18 cellular contexts compared by ENCODE assay signal in the genomic region with DNA sequence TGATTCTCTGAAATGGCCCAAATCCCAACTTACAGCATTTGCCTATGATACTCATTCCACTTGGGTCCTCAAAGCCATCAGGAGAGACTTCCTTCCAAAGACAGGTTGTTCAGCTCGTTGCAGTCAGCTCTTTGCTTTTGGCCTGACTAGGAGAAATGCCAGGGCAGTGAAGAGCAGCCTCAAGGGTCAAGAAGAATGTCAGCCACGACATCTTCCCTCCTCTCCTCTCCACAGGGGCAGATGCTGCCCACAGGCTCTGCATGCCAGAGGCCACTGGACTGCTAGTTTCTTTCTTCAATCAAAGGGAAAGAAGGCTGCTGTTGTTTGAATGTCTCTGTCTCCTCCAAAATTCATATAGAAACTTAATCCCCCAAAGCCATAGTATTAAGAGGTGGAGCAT.
DNase-seq lines count a peak whose midpoint lies in the region; ATAC-seq and TF ChIP-seq lines count a peak whose summit lies in the region.
"Had no signal": no experiment of that assay in that cellular context is flagged by ENCODE, and none has a peak within 500 bp of the region (broad histone marks: within the 10 kb centered on the region; RNA-seq: fewer than 3 reads in every experiment).

No MANE protein-coding gene starts in this region.

- no peaks in the 10 kb centered on the region for H3K9me3 Mint-ChIP-seq in stimulated activated naive CD8-positive, alpha-beta T cell treated with anti-CD3 and anti-CD28 coated beads, Interleukin-15, amount 100 ng/mL, for 72 hours
- peaks cover 3% of the 10 kb centered on the region for H3K9me3 Mint-ChIP-seq in neural progenitor cell
- no peaks in the 10 kb centered on the region for H3K9me3 Mint-ChIP-seq in stimulated activated memory B cell treated with anti-CD40 and anti-IgM and Interleukin-4, amounts not matched to agents 10 μg/mL and 1 μg/mL and 100 μg/mL, for 72 hours
- H3K9me3 Mint-ChIP-seq in CD8-positive, alpha-beta memory T cell, result no peaks in the 10 kb centered on the region
- H3K9me3 Mint-ChIP-seq in activated CD8-positive, alpha-beta T cell treated with anti-CD3 and anti-CD28 coated beads, Interleukin-2, amount 10 ng/mL, durations not matched to agents 7 days and 5 days (ENCODE audit: insufficient read depth), result no peaks in the 10 kb centered on the region
- H3K9me3 Mint-ChIP-seq: CD4-positive, alpha-beta T cell; GM23338 had no signal

- H3K27me3 Mint-ChIP-seq in stimulated activated naive CD8-positive, alpha-beta T cell treated with anti-CD3 and anti-CD28 coated beads, Interleukin-15, amount 100 ng/mL, for 72 hours, result peaks cover 14% of the 10 kb centered on the region
- peaks cover 2% of the 10 kb centered on the region for H3K27me3 Mint-ChIP-seq in neural progenitor cell (ENCODE audit: insufficient read depth, low read depth)
- peaks cover 10% of the 10 kb centered on the region for H3K27me3 Mint-ChIP-seq in stimulated activated memory B cell treated with anti-CD40 and anti-IgM and Interleukin-4, amounts not matched to agents 10 μg/mL and 1 μg/mL and 100 μg/mL, for 72 hours
- H3K27me3 Mint-ChIP-seq in CD8-positive, alpha-beta memory T cell, result peaks cover 5 to 13% of the 10 kb centered on the region in 2 donors
- H3K27me3 Mint-ChIP-seq in activated CD8-positive, alpha-beta T cell treated with anti-CD3 and anti-CD28 coated beads, Interleukin-2, amount 10 ng/mL, durations not matched to agents 7 days and 5 days (ENCODE audit: low read depth), result peaks cover 9% of the 10 kb centered on the region

- H3K36me3 Mint-ChIP-seq in neural progenitor cell, result no peaks in the 10 kb centered on the region
- no peaks in the 10 kb centered on the region for H3K36me3 Mint-ChIP-seq in stimulated activated memory B cell treated with anti-CD40 and anti-IgM and Interleukin-4, amounts not matched to agents 10 μg/mL and 1 μg/mL and 100 μg/mL, for 72 hours
- H3K36me3 Mint-ChIP-seq in CD8-positive, alpha-beta memory T cell, result no peaks in the 10 kb centered on the region
- no peaks in the 10 kb centered on the region for H3K36me3 Mint-ChIP-seq in activated CD8-positive, alpha-beta T cell treated with anti-CD3 and anti-CD28 coated beads, Interleukin-2, amount 10 ng/mL, durations not matched to agents 7 days and 5 days (ENCODE audit: low read depth)

- no peaks in the 10 kb centered on the region for H4K20me1 ChIP-seq in neural progenitor cell (ENCODE audit: low read depth)

- no peak overlapping the region for H3K9ac ChIP-seq in neural progenitor cell

- ATAC-seq in stimulated activated naive CD8-positive, alpha-beta T cell treated with anti-CD3 and anti-CD28 coated beads, Interleukin-15, amount 100 ng/mL, for 72 hours, result no peak
- ATAC-seq in stimulated activated naive CD8-positive, alpha-beta T cell treated with anti-CD3 and anti-CD28 coated beads, Interleukin-15, Interleukin-2, amounts not matched to agents 100 U/mL and 50 U/mL, for 24 hours, result no peak
- peak; percentile 37 for ATAC-seq in stimulated activated memory B cell treated with anti-CD40 and anti-IgM and Interleukin-4, amounts not matched to agents 10 μg/mL and 1 μg/mL and 100 μg/mL, for 72 hours
- ATAC-seq in activated CD8-positive, alpha-beta T cell treated with anti-CD3 and anti-CD28 coated beads, Interleukin-2, amount 10 ng/mL, durations not matched to agents 7 days and 5 days, result no peak
- ATAC-seq: A549, GM23338 had no signal

- no peaks in the 10 kb centered on the region for H3K4me1 ChIP-seq in neural progenitor cell
- no peaks in the 10 kb centered on the region for H3K4me1 ChIP-seq in CD8-positive, alpha-beta memory T cell (ENCODE audit: insufficient read depth, low read length)

- no peak overlapping the region for H3K27ac ChIP-seq in neural progenitor cell
- no peak overlapping the region for H3K27ac ChIP-seq in CD8-positive, alpha-beta memory T cell (ENCODE audit: low read depth, low read length)
- H3K27ac ChIP-seq: 22Rv1, A549, C4-2B had no signal

- DNase-seq in stimulated activated naive CD8-positive, alpha-beta T cell treated with anti-CD3 and anti-CD28 coated beads, Interleukin-15, amount 100 ng/mL, for 72 hours, result no peak
- DNase-seq in stimulated activated naive CD8-positive, alpha-beta T cell treated with anti-CD3 and anti-CD28 coated beads, Interleukin-15, Interleukin-2, amounts not matched to agents 100 U/mL and 50 U/mL, for 24 hours, result no peak
- DNase-seq in choroid plexus epithelial cell (ENCODE audit: low read depth) (peak; percentile 27), neural progenitor cell (ENCODE audit: low spot score) (no peak), NCI-H1930 (lab: John Stamatoyannopoulos, UW) (no peak)
- no peak for DNase-seq in CD8-positive, alpha-beta memory T cell
- DNase-seq in activated CD8-positive, alpha-beta T cell treated with anti-CD3 and anti-CD28 coated beads, Interleukin-2, amount 10 ng/mL, durations not matched to agents 7 days and 5 days, result no peak
- DNase-seq: AML-193; CD4-positive, alpha-beta T cell; DMS53; DND-41; EL; HCEC 1CT had no signal

- no peaks in the 10 kb centered on the region for H3F3A ChIP-seq in neural progenitor cell (ENCODE audit: low read depth)

- no peak overlapping the region for H3K4me2 ChIP-seq in neural progenitor cell
- H3K4me2 ChIP-seq: A549, GM23338 had no signal

- TF ChIP-seq CTCF in choroid plexus epithelial cell (conservative IDR thresholded peaks at IDR 0.05; ENCODE audit: low read depth, low read length) (no peak), neural progenitor cell (IDR thresholded peaks at IDR 0.05) (no peak)

- CTCF ChIA-PET in CD8-positive, alpha-beta memory T cell (lab: Charles Lee), result interaction anchor here (1.0 kb wide), 1 partner anchor 11 kb away, joined by 3 read pairs; no protein-coding TSS in a partner anchor
- CTCF ChIA-PET in activated CD8-positive, alpha-beta T cell treated with anti-CD3 and anti-CD28 coated beads, Interleukin-2, amount 10 ng/mL, durations not matched to agents 7 days and 5 days (lab: Charles Lee), result interaction anchor here (0.9 to 1.1 kb wide), 2 partner anchors 10 to 12 kb away, joined by 3 read pairs; no protein-coding TSS in a partner anchor

- no peak overlapping the region for H3K4me3 Mint-ChIP-seq in stimulated activated naive CD8-positive, alpha-beta T cell treated with anti-CD3 and anti-CD28 coated beads, Interleukin-15, amount 100 ng/mL, for 72 hours
- H3K4me3 Mint-ChIP-seq in neural progenitor cell, result no peak overlapping the region
- no peak overlapping the region for H3K4me3 Mint-ChIP-seq in stimulated activated memory B cell treated with anti-CD40 and anti-IgM and Interleukin-4, amounts not matched to agents 10 μg/mL and 1 μg/mL and 100 μg/mL, for 72 hours
- H3K4me3 Mint-ChIP-seq in CD8-positive, alpha-beta memory T cell, result no peak overlapping the region
- no peak overlapping the region for H3K4me3 Mint-ChIP-seq in activated CD8-positive, alpha-beta T cell treated with anti-CD3 and anti-CD28 coated beads, Interleukin-2, amount 10 ng/mL, durations not matched to agents 7 days and 5 days
- H3K4me3 Mint-ChIP-seq: CD4-positive, alpha-beta T cell; GM23338 had no signal

- no peaks in the 10 kb centered on the region for H3K4me1 Mint-ChIP-seq in stimulated activated naive CD8-positive, alpha-beta T cell treated with anti-CD3 and anti-CD28 coated beads, Interleukin-15, amount 100 ng/mL, for 72 hours
- H3K4me1 Mint-ChIP-seq in neural progenitor cell, result peaks cover 16% of the 10 kb centered on the region
- no peaks in the 10 kb centered on the region for H3K4me1 Mint-ChIP-seq in stimulated activated memory B cell treated with anti-CD40 and anti-IgM and Interleukin-4, amounts not matched to agents 10 μg/mL and 1 μg/mL and 100 μg/mL, for 72 hours
- no peaks in the 10 kb centered on the region for H3K4me1 Mint-ChIP-seq in CD8-positive, alpha-beta memory T cell
- no peaks in the 10 kb centered on the region for H3K4me1 Mint-ChIP-seq in activated CD8-positive, alpha-beta T cell treated with anti-CD3 and anti-CD28 coated beads, Interleukin-2, amount 10 ng/mL, durations not matched to agents 7 days and 5 days (ENCODE audit: low read depth)
- H3K4me1 Mint-ChIP-seq: GM23338 had no signal

- H3K79me2 ChIP-seq in neural progenitor cell (ENCODE audit: low read depth), result no peaks in the 10 kb centered on the region

- H3K27me3 ChIP-seq in neural progenitor cell, result no peaks in the 10 kb centered on the region
- no peaks in the 10 kb centered on the region for H3K27me3 ChIP-seq in CD8-positive, alpha-beta memory T cell (ENCODE audit: insufficient read depth, low read length, poor library complexity, severe bottlenecking)

- no peak overlapping the region for H3K4me3 ChIP-seq in choroid plexus epithelial cell (ENCODE audit: low read depth, low read length)
- no peak overlapping the region for H3K4me3 ChIP-seq in neural progenitor cell
- H3K4me3 ChIP-seq in CD8-positive, alpha-beta memory T cell (ENCODE audit: low read length), result no peak overlapping the region
- H3K4me3 ChIP-seq: A549, GM23338 had no signal

- H3K27ac Mint-ChIP-seq in stimulated activated naive CD8-positive, alpha-beta T cell treated with anti-CD3 and anti-CD28 coated beads, Interleukin-15, amount 100 ng/mL, for 72 hours, result peak overlapping the region; percentile 46 to 80
- peak overlapping the region; percentile 75 for H3K27ac Mint-ChIP-seq in neural progenitor cell
- no peak overlapping the region for H3K27ac Mint-ChIP-seq in stimulated activated memory B cell treated with anti-CD40 and anti-IgM and Interleukin-4, amounts not matched to agents 10 μg/mL and 1 μg/mL and 100 μg/mL, for 72 hours
- H3K27ac Mint-ChIP-seq in CD8-positive, alpha-beta memory T cell, result no peak overlapping the region
- no peak overlapping the region for H3K27ac Mint-ChIP-seq in activated CD8-positive, alpha-beta T cell treated with anti-CD3 and anti-CD28 coated beads, Interleukin-2, amount 10 ng/mL, durations not matched to agents 7 days and 5 days
- H3K27ac Mint-ChIP-seq: CD4-positive, alpha-beta T cell; GM23338 had no signal

- no peaks in the 10 kb centered on the region for H3K9me3 ChIP-seq in neural progenitor cell (ENCODE audit: low read depth)
- no peaks in the 10 kb centered on the region for H3K9me3 ChIP-seq in CD8-positive, alpha-beta memory T cell (ENCODE audit: low read length)
- H3K9me3 ChIP-seq: A549 had no signal

- POLR2A ChIA-PET in CD8-positive, alpha-beta memory T cell (lab: Charles Lee), result no interaction called here
- POLR2A ChIA-PET in activated CD8-positive, alpha-beta T cell treated with anti-CD3 and anti-CD28 coated beads, Interleukin-2, amount 10 ng/mL, durations not matched to agents 7 days and 5 days (lab: Charles Lee), result no interaction called here

- no peaks in the 10 kb centered on the region for H3K36me3 ChIP-seq in neural progenitor cell
- H3K36me3 ChIP-seq in CD8-positive, alpha-beta memory T cell (ENCODE audit: insufficient read depth, low read length), result no peaks in the 10 kb centered on the region

- H2AFZ ChIP-seq in neural progenitor cell (replicated peaks), result peak overlapping the region; percentile 60
- H2AFZ ChIP-seq: GM23338 had no signal

Comparison
In these comparisons a context has a peak if more than half of its experiments do, and no peak if none do; other contexts are left out.
1. H3K27ac Mint-ChIP-seq: peak in stimulated activated naive CD8-positive, alpha-beta T cell treated with anti-CD3 and anti-CD28 coated beads, Interleukin-15, amount 100 ng/mL, for 72 hours (2 of 2) and neural progenitor cell (single experiment); none in stimulated activated memory B cell treated with anti-CD40 and anti-IgM and Interleukin-4, amounts not matched to agents 10 μg/mL and 1 μg/mL and 100 μg/mL, for 72 hours (single experiment), CD8-positive, alpha-beta memory T cell (0 of 8) and activated CD8-positive, alpha-beta T cell treated with anti-CD3 and anti-CD28 coated beads, Interleukin-2, amount 10 ng/mL, durations not matched to agents 7 days and 5 days (single experiment).